8 cellular contexts compared by ENCODE assay signal in the genomic region with DNA sequence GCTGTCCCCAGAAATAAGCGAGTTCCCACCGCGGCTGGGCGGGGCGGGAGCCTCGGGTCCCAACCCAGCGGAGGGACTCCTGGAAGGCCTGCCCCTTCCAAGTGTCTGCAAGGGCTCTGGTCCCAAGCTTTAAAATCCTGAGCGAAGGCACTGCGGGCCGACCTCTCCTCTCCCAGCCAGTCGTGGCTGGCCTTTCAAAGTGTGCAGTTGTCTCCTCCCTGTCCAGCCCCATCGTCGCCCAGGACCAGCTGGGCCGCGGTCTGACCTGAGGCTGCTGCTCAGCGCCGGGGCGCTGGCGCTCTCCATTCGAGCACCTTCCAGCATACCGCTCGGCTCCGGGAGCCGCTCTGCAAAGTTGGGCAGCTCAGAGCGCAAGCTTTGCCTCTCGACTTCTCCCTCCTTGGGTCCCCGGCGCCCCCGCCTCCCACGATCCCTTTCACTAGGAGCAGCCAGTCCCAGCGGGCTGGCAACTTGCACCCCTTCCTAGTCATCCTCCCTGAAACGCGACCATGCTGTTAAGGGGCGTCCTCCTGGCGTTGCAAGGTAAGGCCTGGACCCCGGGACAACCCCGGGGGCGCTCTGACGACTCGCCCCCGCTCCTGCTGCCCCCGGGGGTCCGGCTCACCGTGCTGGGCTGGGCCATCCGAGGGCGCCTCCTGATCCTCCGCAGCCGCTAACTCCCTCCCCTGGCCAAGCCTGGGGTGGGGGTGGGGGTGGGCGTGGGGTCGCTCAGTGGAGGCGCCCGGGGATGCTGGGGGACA. TPM values are rescaled to one million over a fixed set of nuclear protein-coding genes. Genes with fewer than 3 reads are reported as not detected.
A peak's percentile ranks its signal among the peaks of the same experiment; 100 is the strongest.
DNase-seq lines count a peak whose midpoint lies in the region; ATAC-seq and TF ChIP-seq lines count a peak whose summit lies in the region.

A gene with protein sequence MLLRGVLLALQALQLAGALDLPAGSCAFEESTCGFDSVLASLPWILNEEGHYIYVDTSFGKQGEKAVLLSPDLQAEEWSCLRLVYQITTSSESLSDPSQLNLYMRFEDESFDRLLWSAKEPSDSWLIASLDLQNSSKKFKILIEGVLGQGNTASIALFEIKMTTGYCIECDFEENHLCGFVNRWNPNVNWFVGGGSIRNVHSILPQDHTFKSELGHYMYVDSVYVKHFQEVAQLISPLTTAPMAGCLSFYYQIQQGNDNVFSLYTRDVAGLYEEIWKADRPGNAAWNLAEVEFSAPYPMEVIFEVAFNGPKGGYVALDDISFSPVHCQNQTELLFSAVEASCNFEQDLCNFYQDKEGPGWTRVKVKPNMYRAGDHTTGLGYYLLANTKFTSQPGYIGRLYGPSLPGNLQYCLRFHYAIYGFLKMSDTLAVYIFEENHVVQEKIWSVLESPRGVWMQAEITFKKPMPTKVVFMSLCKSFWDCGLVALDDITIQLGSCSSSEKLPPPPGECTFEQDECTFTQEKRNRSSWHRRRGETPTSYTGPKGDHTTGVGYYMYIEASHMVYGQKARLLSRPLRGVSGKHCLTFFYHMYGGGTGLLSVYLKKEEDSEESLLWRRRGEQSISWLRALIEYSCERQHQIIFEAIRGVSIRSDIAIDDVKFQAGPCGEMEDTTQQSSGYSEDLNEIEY (plus strand): TSS at position 160 of the 761 bp plus-strand sequence. CDS start 350 bp downstream, at position 510.

- DNase-seq in G401 (ENCODE audit: low spot score) (peak; percentile 45), left ventricle myocardium inferior (peak; percentile 76), posterior cingulate gyrus (peak in 9 of 10 donors; percentile 29 to 95 (median 56)), NCI-H146 treated with DMSO at 0.1 percent for 48 hours (lab: John Stamatoyannopoulos, UW; ENCODE audit: unreplicated experiment) (no peak)
- no peak for DNase-seq in activated T-helper 2 cell treated with anti-CD3 and anti-CD28 coated beads, Interferon-gamma antibody, Interleukin-2, Interleukin-4, amounts not matched to agents 10 μg/mL and 5 μg/mL and 100 μg/mL, durations not matched to agents 14 hours and 24 hours and 36 hours (ENCODE audit: low spot score)
- DNase-seq in activated CD4-positive, CD25-positive, alpha-beta regulatory T cell (lab: John Stamatoyannopoulos, UW) = no peak
- DNase-seq in activated CD4-positive, CD25-positive, alpha-beta regulatory T cell treated with anti-CD3 and anti-CD28 coated beads, Interleukin-2, amount 50 U/mL, for 72 hours = no peak

- TF ChIP-seq CTCF in left ventricle myocardium inferior (IDR thresholded peaks at IDR 0.05; ENCODE audit: borderline replicate concordance) = no peak

- ATAC-seq in HG03342 (IDR thresholded peaks at IDR 0.05; ENCODE audit: unreplicated experiment) = no peak

- no peaks in the 10 kb centered on the region for H3K36me3 Mint-ChIP-seq in activated T-helper 2 cell treated with anti-CD3 and anti-CD28 coated beads, Interferon-gamma antibody, Interleukin-2, Interleukin-4, amounts not matched to agents 10 μg/mL and 5 μg/mL and 100 μg/mL, durations not matched to agents 14 hours and 24 hours and 36 hours (ENCODE audit: low read depth)

- H3K27ac Mint-ChIP-seq in activated T-helper 2 cell treated with anti-CD3 and anti-CD28 coated beads, Interferon-gamma antibody, Interleukin-2, Interleukin-4, amounts not matched to agents 10 μg/mL and 5 μg/mL and 100 μg/mL, durations not matched to agents 14 hours and 24 hours and 36 hours = no peak within 1 kb of the TSS

- intact Hi-C loops in activated T-helper 2 cell treated with anti-CD3 and anti-CD28 coated beads, Interferon-gamma antibody, Interleukin-2, Interleukin-4, amounts not matched to agents 10 μg/mL and 5 μg/mL and 100 μg/mL, durations not matched to agents 14 hours and 24 hours and 36 hours (cut with micrococcal nuclease) = no loop called here
- intact Hi-C loops in left ventricle myocardium inferior (cut with micrococcal nuclease) (no loop called here), posterior cingulate gyrus (cut with DNase I) (no loop called here)

- H3K4me3 Mint-ChIP-seq in activated T-helper 2 cell treated with anti-CD3 and anti-CD28 coated beads, Interferon-gamma antibody, Interleukin-2, Interleukin-4, amounts not matched to agents 10 μg/mL and 5 μg/mL and 100 μg/mL, durations not matched to agents 14 hours and 24 hours and 36 hours (ENCODE audit: low read depth) = peak within 1 kb of the TSS; percentile 14

- H3K4me3 ChIP-seq in left ventricle myocardium inferior = peak within 1 kb of the TSS; percentile 72

- peaks cover 64% of the 10 kb centered on the region for H3K4me1 ChIP-seq in left ventricle myocardium inferior

- H3K4me1 Mint-ChIP-seq in activated T-helper 2 cell treated with anti-CD3 and anti-CD28 coated beads, Interferon-gamma antibody, Interleukin-2, Interleukin-4, amounts not matched to agents 10 μg/mL and 5 μg/mL and 100 μg/mL, durations not matched to agents 14 hours and 24 hours and 36 hours (ENCODE audit: low read depth) = no peaks in the 10 kb centered on the region

- in situ Hi-C loops in G401 (cut with HindIII; ENCODE audit: low sequenced_read_pairs) = no loop called here

- no peaks in the 10 kb centered on the region for H3K9me3 ChIP-seq in left ventricle myocardium inferior (replicated peaks)

- H3K27ac ChIP-seq in left ventricle myocardium inferior (replicated peaks) = peak within 1 kb of the TSS; percentile 81

- H3K9me3 Mint-ChIP-seq in activated T-helper 2 cell treated with anti-CD3 and anti-CD28 coated beads, Interferon-gamma antibody, Interleukin-2, Interleukin-4, amounts not matched to agents 10 μg/mL and 5 μg/mL and 100 μg/mL, durations not matched to agents 14 hours and 24 hours and 36 hours = no peaks in the 10 kb centered on the region

- H3K27me3 ChIP-seq in left ventricle myocardium inferior (ENCODE audit: low read depth) = peaks cover 26% of the 10 kb centered on the region

- H3K36me3 ChIP-seq in left ventricle myocardium inferior = no peaks in the 10 kb centered on the region

- peaks cover 43% of the 10 kb centered on the region for H3K27me3 Mint-ChIP-seq in activated T-helper 2 cell treated with anti-CD3 and anti-CD28 coated beads, Interferon-gamma antibody, Interleukin-2, Interleukin-4, amounts not matched to agents 10 μg/mL and 5 μg/mL and 100 μg/mL, durations not matched to agents 14 hours and 24 hours and 36 hours (ENCODE audit: low read depth)

RNA-seq across cellular contexts. Expression of the gene that starts here (rescaled TPM):
- 0.81 and 1.2 TPM in 2 replicates for total RNA-seq in G401 (2014; rRNA removed; shearing (Covaris generic))
- total RNA-seq in activated T-helper 2 cell treated with anti-CD3 and anti-CD28 coated beads, Interferon-gamma antibody, Interleukin-2, Interleukin-4, amounts not matched to agents 10 μg/mL and 5 μg/mL and 100 μg/mL, durations not matched to agents 14 hours and 24 hours and 36 hours = not detected in 2 replicates
- total RNA-seq in left ventricle myocardium inferior = 9.0 TPM

Comparison
In these comparisons a context has a peak if more than half of its experiments do, and no peak if none do; other contexts are left out.
1. DNase-seq: peak in G401 (single experiment), left ventricle myocardium inferior (single experiment) and posterior cingulate gyrus (9 of 10); none in activated T-helper 2 cell treated with anti-CD3 and anti-CD28 coated beads, Interferon-gamma antibody, Interleukin-2, Interleukin-4, amounts not matched to agents 10 μg/mL and 5 μg/mL and 100 μg/mL, durations not matched to agents 14 hours and 24 hours and 36 hours (single experiment), activated CD4-positive, CD25-positive, alpha-beta regulatory T cell (0 of 4), NCI-H146 treated with DMSO at 0.1 percent for 48 hours (single experiment) and activated CD4-positive, CD25-positive, alpha-beta regulatory T cell treated with anti-CD3 and anti-CD28 coated beads, Interleukin-2, amount 50 U/mL, for 72 hours (single experiment).